In genomic region chr10:33459597-33459996, GRCh38 we compare ENCODE assay signal across 18 cellular contexts.
DNase-seq lines count a peak whose midpoint lies in the region; ATAC-seq and TF ChIP-seq lines count a peak whose summit lies in the region.
"Had no signal": no experiment of that assay in that cellular context is flagged by ENCODE, and none has a peak within 500 bp of the region (broad histone marks: within the 10 kb centered on the region; RNA-seq: fewer than 3 reads in every experiment).

No MANE protein-coding gene starts in this region.

- H3K27me3 ChIP-seq in IMR-90 (ENCODE audit: control insufficient read depth, insufficient read depth, low read length) (no peaks in the 10 kb centered on the region), trophoblast cell (ENCODE audit: insufficient read depth, low read length) (no peaks in the 10 kb centered on the region)
- H3K27me3 ChIP-seq: dorsolateral prefrontal cortex had no signal

- H3K4me3 Mint-ChIP-seq in endothelial cell (ENCODE audit: unreplicated experiment) = no peak overlapping the region
- H3K4me3 Mint-ChIP-seq: neural crest cell had no signal

- H3K79me1 ChIP-seq in IMR-90 (ENCODE audit: low read depth in 1 of 2, low read length in 2 of 2) (no peaks in the 10 kb centered on the region), trophoblast cell (ENCODE audit: low read length) (no peaks in the 10 kb centered on the region)

- no peaks in the 10 kb centered on the region for H3K79me2 ChIP-seq in trophoblast cell (ENCODE audit: control insufficient read depth, insufficient read depth, low read length, poor library complexity)

- no peak overlapping the region for H2BK20ac ChIP-seq in IMR-90 (ENCODE audit: low read depth, low read length)

- no peak overlapping the region for H4K5ac ChIP-seq in IMR-90 (ENCODE audit: low read depth, low read length)

- H3K9me3 Mint-ChIP-seq in endothelial cell (ENCODE audit: unreplicated experiment) = no peaks in the 10 kb centered on the region
- H3K9me3 Mint-ChIP-seq: neural crest cell had no signal

- no peak overlapping the region for H3K4me3 ChIP-seq in AG10803 (ENCODE audit: low read length)
- H3K4me3 ChIP-seq in IMR-90 (ENCODE audit: insufficient read depth, low read depth, low read length) = no peak overlapping the region
- H3K4me3 ChIP-seq in astrocyte of the spinal cord (ENCODE audit: low read depth, low read length) = no peak overlapping the region
- H3K4me3 ChIP-seq in trophoblast cell (ENCODE audit: low read depth, low read length) = no peak overlapping the region
- H3K4me3 ChIP-seq: dorsolateral prefrontal cortex, SK-N-MC had no signal

- H3K36me3 ChIP-seq in IMR-90 (ENCODE audit: control insufficient read depth, insufficient read depth, low read length) (no peaks in the 10 kb centered on the region), trophoblast cell (ENCODE audit: control insufficient read depth in 1 of 2, insufficient read depth in 2 of 2, low read length in 2 of 2) (no peaks in the 10 kb centered on the region)

- H4K20me1 ChIP-seq in IMR-90 (ENCODE audit: insufficient read depth, low read length) = no peaks in the 10 kb centered on the region

- in situ Hi-C loops in IMR-90 (cut with MboI; ENCODE audit: low sequenced_read_pairs) = no loop called here
- in situ Hi-C loops in astrocyte of the spinal cord (cut with HindIII; ENCODE audit: low sequenced_read_pairs) = no loop called here

- intact Hi-C loops in IMR-90 (cut with micrococcal nuclease) = no loop called here

- no peak for TF ChIP-seq RAD21 in IMR-90 (IDR thresholded peaks at IDR 0.05; ENCODE audit: low read length)

- H4K91ac ChIP-seq in IMR-90 (ENCODE audit: insufficient read depth, low read depth, low read length) (no peak overlapping the region), trophoblast cell (ENCODE audit: low read depth, low read length) (peak overlapping the region; percentile 11)

- H3K27ac Mint-ChIP-seq in endothelial cell (ENCODE audit: unreplicated experiment) = no peak overlapping the region

- H3K56ac ChIP-seq in IMR-90 (ENCODE audit: extremely low read depth, insufficient read depth, low read length) = no peak overlapping the region

- H2BK120ac ChIP-seq in IMR-90 (ENCODE audit: low read depth, low read length) (no peak overlapping the region), trophoblast cell (ENCODE audit: insufficient read depth, low read length, poor library complexity) (no peak overlapping the region)

- WGBS in IMR-90 (ENCODE audit: extremely low coverage in 2 of 2, insufficient read length in 1 of 2), 2 experiments = no CpG with 5 or more reads among the region's 5 CpGs
- WGBS in trophoblast cell (ENCODE audit: extremely low coverage, insufficient coverage, insufficient read length) = no CpG with 5 or more reads among the region's 5 CpGs

- H3K9me1 ChIP-seq in IMR-90 (ENCODE audit: insufficient read depth, low read length) = no peaks in the 10 kb centered on the region; the same call in 1 of the 2 replicates

- H3K27ac ChIP-seq in IMR-90 (ENCODE audit: insufficient read depth, low read length) (no peak overlapping the region), trophoblast cell (ENCODE audit: low read depth, low read length) (no peak overlapping the region)
- H3K27ac ChIP-seq: dorsolateral prefrontal cortex, SK-N-MC had no signal

- CTCF ChIA-PET in IMR-90 (lab: Yijun Ruan, JAX) = interaction anchor here (1.1 kb wide), 1 partner anchor 9 kb away, joined by 3 read pairs; no protein-coding TSS in a partner anchor

- dilution Hi-C loops in IMR-90 (cut with HindIII; ENCODE audit: low sequenced_read_pairs, unreplicated experiment) = no loop called here

- H3K36me3 Mint-ChIP-seq in endothelial cell (ENCODE audit: low read depth, unreplicated experiment) = no peaks in the 10 kb centered on the region

- H2BK15ac ChIP-seq in IMR-90 (ENCODE audit: low read depth, low read length) = no peak overlapping the region

- H3K23ac ChIP-seq in IMR-90 (ENCODE audit: low read depth, low read length) (no peak overlapping the region), trophoblast cell (ENCODE audit: low read length) (no peak overlapping the region)

- BruUV-seq in IMR-90 (replicated peaks; lab: Mats Ljungman, UMichigan) = no TSS peak

- TF ChIP-seq CTCF in AG10803 (conservative IDR thresholded peaks at IDR 0.05; ENCODE audit: low read length) (no peak), IMR-90 (conservative IDR thresholded peaks at IDR 0.05; ENCODE audit: low read depth, low read length) (no peak), astrocyte of the spinal cord (IDR thresholded peaks at IDR 0.05; ENCODE audit: low read depth, low read length) (no peak), endothelial cell (IDR thresholded peaks at IDR 0.05; ENCODE audit: unreplicated experiment) (no peak)

- peaks cover 4% of the 10 kb centered on the region for H3K4me1 Mint-ChIP-seq in endothelial cell (ENCODE audit: unreplicated experiment)
- H3K4me1 Mint-ChIP-seq: neural crest cell had no signal

- H3K14ac ChIP-seq in IMR-90 (replicated peaks; ENCODE audit: low read depth, low read length) (no peak overlapping the region), trophoblast cell (ENCODE audit: low read length) (no peak overlapping the region)

- H4K12ac ChIP-seq in trophoblast cell (ENCODE audit: low read depth, low read length) = no peak overlapping the region

- DNase-seq in AG10803 (ENCODE audit: low read depth) (peak; percentile 70), IMR-90 (peak; percentile 28), astrocyte of the spinal cord (ENCODE audit: low read depth, low spot score) (peak; percentile 60), trophoblast cell (no peak), DMS53 treated with DMSO at 0.1 percent for 48 hours (lab: John Stamatoyannopoulos, UW; ENCODE audit: unreplicated experiment) (no peak), endothelial cell (ENCODE audit: low spot score) (no peak), UCSD-AML1 (lab: John Stamatoyannopoulos, UW; ENCODE audit: unreplicated experiment) (no peak), cerebellar nuclear complex (lab: John Stamatoyannopoulos, UW) (no peak)
- DNase-seq: activated CD4-positive, alpha-beta T cell treated with anti-CD3 and anti-CD28 coated beads, Interleukin-2, amount 50 U/mL, for 1 hour; activated naive CD4-positive, alpha-beta T cell treated with anti-CD3 and anti-CD28 coated beads, Interleukin-2, amount 50 U/mL, for 16 hours; activated T-cell treated with anti-CD3 and anti-CD28 coated beads for 4 hours; dorsolateral prefrontal cortex; midbrain; NCI-H524; OCI-M1 had no signal

- H3K27me3 Mint-ChIP-seq in endothelial cell (ENCODE audit: unreplicated experiment) = peaks cover 3% of the 10 kb centered on the region

- H2AK5ac ChIP-seq in IMR-90 (ENCODE audit: low read depth, low read length) = no peak overlapping the region
- H2AK5ac ChIP-seq in trophoblast cell (ENCODE audit: low read length) = no peak overlapping the region

- no peak overlapping the region for H3K18ac ChIP-seq in IMR-90 (ENCODE audit: low read depth, low read length)
- H3K18ac ChIP-seq in trophoblast cell (ENCODE audit: low read length) = no peak overlapping the region

- no peak overlapping the region for H3K4me2 ChIP-seq in IMR-90 (ENCODE audit: low read depth, low read length)
- no peak overlapping the region for H3K4me2 ChIP-seq in trophoblast cell (ENCODE audit: low read length)

- H2AFZ ChIP-seq in IMR-90 (replicated peaks; ENCODE audit: low read length, poor library complexity) (no peak overlapping the region), trophoblast cell (ENCODE audit: insufficient read depth, low read length, poor library complexity) (no peak overlapping the region)

- no peak overlapping the region for H2BK12ac ChIP-seq in trophoblast cell (ENCODE audit: low read length)

- TF ChIP-seq POLR2A in IMR-90 (IDR thresholded peaks at IDR 0.05; ENCODE audit: low read depth, low read length) = no peak

- H3K4me1 ChIP-seq in IMR-90 (ENCODE audit: control insufficient read depth, insufficient read depth, low read length) = 0 out of 2 replicates have a peak, but pooled peaks cover 2% of the 10 kb centered on the region
- H3K4me1 ChIP-seq in trophoblast cell (ENCODE audit: control insufficient read depth in 1 of 2, insufficient read depth in 2 of 2, low read length in 2 of 2) = peaks cover 0 to 6% of the 10 kb centered on the region in 2 experiments

- POLR2A ChIA-PET in IMR-90 (lab: Charles Lee; ENCODE audit: unreplicated experiment) = no interaction called here

- no peak for ATAC-seq in IMR-90 (ENCODE audit: low read depth)
- ATAC-seq: esophagus mucosa had no signal

- no peak overlapping the region for H2AK9ac ChIP-seq in IMR-90 (replicated peaks; ENCODE audit: low read depth, low read length, poor library complexity)

- H3K4ac ChIP-seq in IMR-90 (ENCODE audit: low read depth, low read length) (no peak overlapping the region), trophoblast cell (ENCODE audit: low read depth, low read length) (no peak overlapping the region)

- H3K9ac ChIP-seq in IMR-90 (ENCODE audit: low read depth, low read length) (no peak overlapping the region), trophoblast cell (ENCODE audit: low read length) (no peak overlapping the region)

- H4K8ac ChIP-seq in IMR-90 (ENCODE audit: low read depth in 2 of 2, low read length in 2 of 2) (no peak overlapping the region), trophoblast cell (ENCODE audit: low read depth, low read length) (no peak overlapping the region)

- H3K9me3 ChIP-seq in IMR-90 (ENCODE audit: control insufficient read depth, insufficient read depth, low read length) (no peaks in the 10 kb centered on the region), trophoblast cell (ENCODE audit: insufficient read depth, low read depth, low read length) (no peaks in the 10 kb centered on the region)

- no peak overlapping the region for H2BK5ac ChIP-seq in IMR-90 (ENCODE audit: low read depth, low read length, poor library complexity, severe bottlenecking)
- no peak overlapping the region for H2BK5ac ChIP-seq in trophoblast cell (ENCODE audit: low read depth, low read length, poor library complexity)

TF ChIP-seq in IMR-90, 13 proteins besides CTCF, POLR2A, EP300 and RAD21:
- TF ChIP-seq MAZ (IDR thresholded peaks at IDR 0.05; ENCODE audit: borderline replicate concordance, low read depth, low read length) = no peak
- TF ChIP-seq USF2 (IDR thresholded peaks at IDR 0.05; ENCODE audit: low read depth, low read length) = no peak
- TF ChIP-seq BHLHE40 (IDR thresholded peaks at IDR 0.05; ENCODE audit: low read depth, low read length) = no peak
- no peak for TF ChIP-seq MAFK (IDR thresholded peaks at IDR 0.05; ENCODE audit: low read depth, low read length)
- no peak for TF ChIP-seq SMC3 (IDR thresholded peaks at IDR 0.05; ENCODE audit: low read depth, low read length)
- no peak for TF ChIP-seq CHD1 (IDR thresholded peaks at IDR 0.05; ENCODE audit: low read depth, low read length)
- no peak for TF ChIP-seq MXI1 (IDR thresholded peaks at IDR 0.05; ENCODE audit: borderline replicate concordance, low read depth, low read length)

Comparison
In these comparisons a context has a peak if more than half of its experiments do, and no peak if none do; other contexts are left out.
1. DNase-seq: peak in AG10803 (single experiment), IMR-90 (single experiment) and astrocyte of the spinal cord (single experiment); none in trophoblast cell (0 of 2), DMS53 treated with DMSO at 0.1 percent for 48 hours (single experiment), endothelial cell (single experiment), UCSD-AML1 (single experiment) and cerebellar nuclear complex (0 of 2).